11 cellular contexts compared by ENCODE assay signal in genomic region chr20:20744170-20744725, GRCh38. TPM values are rescaled to one million over a fixed set of nuclear protein-coding genes. Genes with fewer than 3 reads are reported as not detected.
A peak's percentile ranks its signal among the peaks of the same experiment; 100 is the strongest.
DNase-seq lines count a peak whose midpoint lies in the region; ATAC-seq and TF ChIP-seq lines count a peak whose summit lies in the region.
"Had no signal": no experiment of that assay in that cellular context is flagged by ENCODE, and none has a peak within 500 bp of the region (broad histone marks: within the 10 kb centered on the region; RNA-seq: fewer than 3 reads in every experiment).

No MANE protein-coding gene starts in this region.

- peak overlapping the region; percentile 84 for H3K27ac ChIP-seq in VCaP
- peak overlapping the region; percentile 88 to 90 for H3K27ac ChIP-seq in left lung
- H3K27ac ChIP-seq in stomach smooth muscle (ENCODE audit: low read length): peak overlapping the region; percentile 77

- H3K4me1 ChIP-seq in left lung: peaks cover 20 to 60% of the 10 kb centered on the region in 2 donors
- peaks cover 8% of the 10 kb centered on the region for H3K4me1 ChIP-seq in stomach smooth muscle (ENCODE audit: control insufficient read depth, insufficient read depth, low read length)

- ATAC-seq in left lung (peak; percentile 39), HG02981 (IDR thresholded peaks at IDR 0.05; ENCODE audit: unreplicated experiment) (no peak)

- H3K27me3 ChIP-seq in left lung (no peaks in the 10 kb centered on the region), stomach smooth muscle (ENCODE audit: control insufficient read depth in 1 of 2, insufficient read depth in 2 of 2, low read length in 2 of 2) (peaks cover 0 to 3% of the 10 kb centered on the region in 2 donors)
- H3K27me3 ChIP-seq: tibial artery had no signal

- peak; percentile 84 for DNase-seq in NCI-H1105 treated with DMSO at 0.1 percent for 48 hours (lab: John Stamatoyannopoulos, UW)
- DNase-seq in left lung: no peak
- no peak for DNase-seq in SIG-M5 (lab: John Stamatoyannopoulos, UW)
- DNase-seq in amniotic stem cell (lab: John Stamatoyannopoulos, UW): no peak
- no peak for DNase-seq in effector CD8-positive, alpha-beta T cell (lab: John Stamatoyannopoulos, UW)
- DNase-seq: activated B cell treated with CpG ODN at 0.5 μM for 24 hours, NCI-H524 treated with DMSO at 0.1 percent for 48 hours had no signal

- H3K4me3 ChIP-seq in left lung (no peak overlapping the region), stomach smooth muscle (ENCODE audit: low read length in 2 of 2) (peak overlapping the region in 1 of 2 donors; percentile 57)

- H3K36me3 ChIP-seq in left lung: no peaks in the 10 kb centered on the region
- no peaks in the 10 kb centered on the region for H3K36me3 ChIP-seq in stomach smooth muscle (ENCODE audit: control insufficient read depth in 2 of 2, insufficient read depth in 2 of 2, low read length in 2 of 2)
- H3K36me3 ChIP-seq: tibial artery had no signal

- H3K9me3 ChIP-seq in left lung (peaks cover 0 to 12% of the 10 kb centered on the region in 2 donors), stomach smooth muscle (ENCODE audit: control insufficient read depth in 2 of 2, low read length in 2 of 2) (peaks cover 0 to 6% of the 10 kb centered on the region in 2 donors)
- H3K9me3 ChIP-seq: tibial artery had no signal

- TF ChIP-seq CTCF in VCaP (conservative IDR thresholded peaks at IDR 0.05): no peak
- TF ChIP-seq CTCF in left lung (IDR thresholded peaks at IDR 0.05): no peak

- intact Hi-C loops in left lung (cut with DNase I): no loop called here

- peak overlapping the region in 1 of 2 donors; percentile 42 for H3K9ac ChIP-seq in stomach smooth muscle (ENCODE audit: low read length in 2 of 2)

RNA-seq across cellular contexts. Expression of gene RALGAPA2, which starts 31.8 kb away (rescaled TPM):
- total RNA-seq in left lung: 10 to 100 TPM; 55.4 to 79.8 TPM
